27 cellular contexts compared by ENCODE assay signal in genomic region chr2:221514305-221515040, GRCh38. TPM values are rescaled to one million over a fixed set of nuclear protein-coding genes. Genes with fewer than 3 reads are reported as not detected.
DNase-seq lines count a peak whose midpoint lies in the region; ATAC-seq, FAIRE-seq and TF ChIP-seq lines count a peak whose summit lies in the region.
"Had no signal": no experiment of that assay in that cellular context is flagged by ENCODE, and none has a peak within 500 bp of the region (broad histone marks: within the 10 kb centered on the region; RNA-seq: fewer than 3 reads in every experiment).

No MANE protein-coding gene starts in this region.

- no peak overlapping the region for H2BK120ac ChIP-seq in neuronal stem cell (ENCODE audit: low read depth, low read length)

- H3K18ac ChIP-seq in neuronal stem cell (ENCODE audit: low read length) = no peak overlapping the region

- FAIRE-seq in HepG2 (lab: Jason Lieb, UNC) = no peak
- FAIRE-seq: small intestine had no signal

- no peaks in the 10 kb centered on the region; a peak in 1 of 5 replicates for H3K27me3 ChIP-seq in HepG2 (ENCODE audit: control insufficient read depth in 1 of 2, insufficient read depth in 2 of 2, low read length in 2 of 2)
- no peaks in the 10 kb centered on the region for H3K27me3 ChIP-seq in right lobe of liver
- no peaks in the 10 kb centered on the region for H3K27me3 ChIP-seq in left lung
- H3K27me3 ChIP-seq in neuronal stem cell (ENCODE audit: control insufficient read depth in 3 of 3, insufficient read depth in 3 of 3, low read depth in 1 of 3, low read length in 3 of 3) = no peaks in the 10 kb centered on the region
- H3K27me3 ChIP-seq: SJSA1 had no signal

- no peaks in the 10 kb centered on the region; the same call in 1 of the 2 replicates for H3K27me3 Mint-ChIP-seq in HFFc6 (ENCODE audit: insufficient read depth)
- H3K27me3 Mint-ChIP-seq: activated CD4-positive, alpha-beta memory T cell treated with anti-CD3 and anti-CD28 coated beads for 36 hours; central memory CD8-positive, alpha-beta T cell had no signal

- DNase-seq in HepG2 (ENCODE audit: low spot score) (no peak), right lobe of liver (no peak), NCI-H748 (lab: John Stamatoyannopoulos, UW; ENCODE audit: unreplicated experiment) (peak; percentile 80), left lung (no peak), neuronal stem cell (ENCODE audit: low spot score) (no peak), NCI-H1694 treated with DMSO at 0.1 percent for 48 hours (lab: John Stamatoyannopoulos, UW) (no peak), amygdala (lab: John Stamatoyannopoulos, UW) (no peak), HFFc6 (no peak)
- DNase-seq: ACHN; activated CD4-positive, alpha-beta memory T cell treated with anti-CD3 and anti-CD28 coated beads for 36 hours; activated naive CD4-positive, alpha-beta T cell treated with Interleukin-2 at 50 U/mL for 16 hours; activated T-cell treated with anti-CD3 and anti-CD28 coated beads for 4 hours; anterior cingulate cortex; DND-41; effector CD8-positive, alpha-beta T cell; mesendoderm; natural killer cell; NCI-H1694; NCI-H526 treated with DMSO at 0.1 percent for 48 hours; posterior cingulate gyrus; small intestine; stimulated activated CD4-positive, alpha-beta T cell treated with anti-CD3 and anti-CD28 coated beads, Interleukin-4, amount 100 ng/mL, for 24 hours; T-helper 2 cell; WERI-Rb-1 had no signal

- H4K91ac ChIP-seq in neuronal stem cell (ENCODE audit: low read depth, low read length, poor library complexity) = no peak overlapping the region

- CTCF ChIA-PET in HepG2 (lab: Yijun Ruan, JAX; ENCODE audit: low intra/inter-chr PET ratio, low total read pairs) = no interaction called here

- H4K20me1 ChIP-seq in HepG2 (ENCODE audit: insufficient read depth, low read length) = no peaks in the 10 kb centered on the region

- H3K4me1 ChIP-seq in HepG2 (ENCODE audit: insufficient read depth, low read length) = no peaks in the 10 kb centered on the region
- H3K4me1 ChIP-seq in right lobe of liver = no peaks in the 10 kb centered on the region
- H3K4me1 ChIP-seq in left lung = peaks cover 11 to 28% of the 10 kb centered on the region in 2 donors
- peaks cover 5 to 16% of the 10 kb centered on the region in 2 donors for H3K4me1 ChIP-seq in neuronal stem cell (ENCODE audit: control insufficient read depth in 2 of 2, insufficient read depth in 1 of 2, low read depth in 1 of 2, low read length in 2 of 2)

- H3K4me2 ChIP-seq in HepG2 (ENCODE audit: low read depth, low read length) (no peak overlapping the region), neuronal stem cell (ENCODE audit: insufficient read depth, low read length, poor library complexity, severe bottlenecking) (no peak overlapping the region)

- POLR2A ChIA-PET in HepG2 (lab: Yijun Ruan, JAX) = no interaction called here

- H3K14ac ChIP-seq in neuronal stem cell (ENCODE audit: low read length) = no peak overlapping the region

- no peak for TF ChIP-seq EP300 in HepG2 (IDR thresholded peaks at IDR 0.05; ENCODE audit: low read depth in 2 of 2, low read length in 2 of 2)
- TF ChIP-seq EP300 in HepG2 (CRISPR knock-in tag; IDR thresholded peaks at IDR 0.05; ENCODE audit: borderline replicate concordance) = no peak

- no peak overlapping the region for H3K4me3 Mint-ChIP-seq in HFFc6
- H3K4me3 Mint-ChIP-seq: activated CD4-positive, alpha-beta memory T cell treated with anti-CD3 and anti-CD28 coated beads for 36 hours; CD14-positive monocyte; central memory CD8-positive, alpha-beta T cell; natural killer cell had no signal

- no peaks in the 10 kb centered on the region for H3K79me2 ChIP-seq in HepG2 (ENCODE audit: insufficient read depth, low read length)

- no peak overlapping the region for H2BK15ac ChIP-seq in neuronal stem cell (ENCODE audit: low read length)

- H3K4me3 ChIP-seq in HepG2 (replicated peaks in 1 of 3; ENCODE audit: insufficient read depth in 1 of 3, low read depth in 2 of 3, low read length in 3 of 3) (no peak overlapping the region), right lobe of liver (no peak overlapping the region), left lung (no peak overlapping the region), neuronal stem cell (ENCODE audit: low read length in 2 of 2) (no peak overlapping the region)
- H3K4me3 ChIP-seq: SJSA1 had no signal

- no peak overlapping the region for H3K23ac ChIP-seq in neuronal stem cell (ENCODE audit: low read depth, low read length, poor library complexity)

- H3K9me3 Mint-ChIP-seq in HFFc6 = no peaks in the 10 kb centered on the region
- H3K9me3 Mint-ChIP-seq: activated CD4-positive, alpha-beta memory T cell treated with anti-CD3 and anti-CD28 coated beads for 36 hours; central memory CD8-positive, alpha-beta T cell had no signal

- WGBS in HepG2 (ENCODE audit: low lambda C conversion rate) = 7% methylated on average over 5 of the region's 5 CpGs
- WGBS in right lobe of liver (ENCODE audit: insufficient coverage, low coverage, low lambda C conversion rate, missing lambda C conversion rate) = 37% methylated on average over 5 of the region's 5 CpGs
- no CpG with 5 or more reads among the region's 5 CpGs for WGBS in neuronal stem cell (ENCODE audit: extremely low coverage in 2 of 2, insufficient read length in 2 of 2, insufficient replicate concordance in 1 of 2), 2 donors

- H3K4ac ChIP-seq in neuronal stem cell (ENCODE audit: low read length) = no peak overlapping the region

- TF ChIP-seq CTCF in HepG2 (CRISPR knock-in tag; IDR thresholded peaks at IDR 0.05) (no peak), right lobe of liver (IDR thresholded peaks at IDR 0.05) (no peak), left lung (IDR thresholded peaks at IDR 0.05) (no peak), HFFc6 (IDR thresholded peaks at IDR 0.05) (no peak)

- H3K36me3 ChIP-seq in HepG2 (replicated peaks in 1 of 2; ENCODE audit: control insufficient read depth in 1 of 2, insufficient read depth in 2 of 2, low read length in 2 of 2) = no peaks in the 10 kb centered on the region
- no peaks in the 10 kb centered on the region for H3K36me3 ChIP-seq in right lobe of liver
- H3K36me3 ChIP-seq in left lung = no peaks in the 10 kb centered on the region
- H3K36me3 ChIP-seq in neuronal stem cell (replicated peaks in 1 of 2; ENCODE audit: control insufficient read depth in 2 of 2, insufficient read depth in 2 of 2, low read length in 2 of 2) = no peaks in the 10 kb centered on the region
- H3K36me3 ChIP-seq: SJSA1, WERI-Rb-1 had no signal

- no peaks in the 10 kb centered on the region for H3K36me3 Mint-ChIP-seq in HFFc6 (ENCODE audit: low read depth)
- H3K36me3 Mint-ChIP-seq: activated CD4-positive, alpha-beta memory T cell treated with anti-CD3 and anti-CD28 coated beads for 36 hours; CD14-positive monocyte had no signal

- no peak overlapping the region for H4K8ac ChIP-seq in neuronal stem cell (ENCODE audit: low read depth, low read length)

- H3K79me1 ChIP-seq in neuronal stem cell (ENCODE audit: low read depth, low read length) = no peaks in the 10 kb centered on the region

- H3K27ac ChIP-seq in HepG2 (ENCODE audit: extremely low read length, insufficient read depth, low read length) (no peak overlapping the region), right lobe of liver (no peak overlapping the region), left lung (no peak overlapping the region), neuronal stem cell (replicated peaks; ENCODE audit: low read length) (no peak overlapping the region)
- H3K27ac ChIP-seq: SJSA1, WERI-Rb-1 had no signal

- no peak overlapping the region for H3K27ac Mint-ChIP-seq in HFFc6
- H3K27ac Mint-ChIP-seq: activated CD4-positive, alpha-beta memory T cell treated with anti-CD3 and anti-CD28 coated beads for 36 hours; CD14-positive monocyte had no signal

- H2AFZ ChIP-seq in HepG2 (ENCODE audit: low read length) = no peak overlapping the region
- H2AFZ ChIP-seq in neuronal stem cell (ENCODE audit: low read length) = no peak overlapping the region

- intact Hi-C loops in HepG2 (cut with micrococcal nuclease; ENCODE audit: unreplicated experiment) = no loop called here
- intact Hi-C loops in right lobe of liver (cut with DNase I) = no loop called here
- intact Hi-C loops in left lung (cut with DNase I) = no loop called here

- TF ChIP-seq POLR2A in HepG2 (IDR thresholded peaks at IDR 0.05; ENCODE audit: insufficient read depth in 1 of 2, low read depth in 2 of 2, low read length in 2 of 2) (no peak), right lobe of liver (IDR thresholded peaks at IDR 0.05) (no peak)

- no peak for TF ChIP-seq RAD21 in HepG2 (CRISPR knock-in tag; IDR thresholded peaks at IDR 0.05)

- no peak overlapping the region for H2BK12ac ChIP-seq in neuronal stem cell (ENCODE audit: low read length)

- no TSS peak for BruUV-seq in HepG2 (replicated peaks; lab: Mats Ljungman, UMichigan)

- in situ Hi-C loops in HepG2 (cut with HindIII; ENCODE audit: extremely low pct_ligation_motif_present, low pct_unique_long_range_greater_than_20kb) = no loop called here

- H3K9me3 ChIP-seq in HepG2 (ENCODE audit: low read length) = no peaks in the 10 kb centered on the region
- H3K9me3 ChIP-seq in right lobe of liver = no peaks in the 10 kb centered on the region
- H3K9me3 ChIP-seq in left lung = no peaks in the 10 kb centered on the region
- H3K9me3 ChIP-seq in neuronal stem cell (replicated peaks in 1 of 2; ENCODE audit: control insufficient read depth in 2 of 2, insufficient read depth in 1 of 2, low read depth in 1 of 2, low read length in 2 of 2) = no peaks in the 10 kb centered on the region
- H3K9me3 ChIP-seq: SJSA1 had no signal

- H3K4me1 Mint-ChIP-seq in HFFc6 (ENCODE audit: low read depth) = 0 out of 2 replicates have a peak, but pooled peaks cover 6% of the 10 kb centered on the region

- ATAC-seq in HepG2 (no peak), right lobe of liver (no peak), left lung (peak; percentile 4)
- ATAC-seq: natural killer cell had no signal

- no peak overlapping the region for H2AK5ac ChIP-seq in neuronal stem cell (ENCODE audit: low read depth, low read length)

- H3K9ac ChIP-seq in HepG2 (ENCODE audit: insufficient read depth, low read depth, low read length) = no peak overlapping the region
- no peak overlapping the region for H3K9ac ChIP-seq in neuronal stem cell (ENCODE audit: low read depth, low read length, poor library complexity)

- no peak overlapping the region for H2BK5ac ChIP-seq in neuronal stem cell (ENCODE audit: low read length)

RNA-seq across cellular contexts. Expression of gene EPHA4, which starts 57.6 kb away (rescaled TPM):
- total RNA-seq in HepG2 (2016; rRNA removed; fragmentation: Illumina TruSeq; extraction: Trizol) (not detected in 2 replicates), right lobe of liver (1 to 10 TPM in 3 of 6 experiments, under 1 TPM in 3; 0.61 to 2.9 (median 1.0) TPM), left lung (10 to 100 TPM; 17.7 to 41.0 TPM)
- total RNA-seq in HepG2 (2016; cell fraction: cytosol; rRNA removed; fragmentation: Illumina TruSeq; extraction: Trizol; ENCODE audit: low read depth) = not detected in 2 replicates
- not detected in 2 replicates for total RNA-seq in HepG2 (2016; cell fraction: insoluble cytoplasmic fraction; rRNA removed; fragmentation: Illumina TruSeq; extraction: Trizol)
- not detected in 2 replicates for total RNA-seq in HepG2 (2016; cell fraction: membrane; rRNA removed; fragmentation: Illumina TruSeq; extraction: Trizol)
- total RNA-seq in HepG2 (2016; cell fraction: nucleus; rRNA removed; fragmentation: Illumina TruSeq; extraction: Trizol) = not detected in 2 replicates
- not detected in 2 replicates for polyA plus RNA-seq in HepG2 (2011; rRNA removed)
- not detected in 2 replicates for polyA plus RNA-seq in HepG2 (2011; cell fraction: cytosol; rRNA removed)
- not detected in 2 replicates for polyA plus RNA-seq in HepG2 (2011; cell fraction: nucleus; rRNA removed)
- not detected in 2 replicates for polyA plus RNA-seq in HepG2 (2012)
- not detected in 2 replicates for polyA plus RNA-seq in HepG2 (2016; cell fraction: cytosol; fragmentation: Illumina TruSeq; extraction: Trizol; ENCODE audit: low read depth)
- polyA plus RNA-seq in HepG2 (2016; cell fraction: insoluble cytoplasmic fraction; fragmentation: Illumina TruSeq; extraction: Trizol; ENCODE audit: low read depth) = not detected in 2 replicates
- polyA plus RNA-seq in HepG2 (2016; cell fraction: membrane; fragmentation: Illumina TruSeq; extraction: Trizol; ENCODE audit: low read depth) = not detected in 2 replicates
- polyA plus RNA-seq in HepG2 (2016; cell fraction: nucleus; fragmentation: Illumina TruSeq; extraction: Trizol; ENCODE audit: insufficient read depth, low read depth) = not detected in 2 replicates
- polyA minus RNA-seq in HepG2 (2011; rRNA and poly(A)+ RNA removed; ENCODE audit: low replicate concordance) = not detected in 2 replicates
- not detected in 2 replicates for polyA minus RNA-seq in HepG2 (2011; cell fraction: cytosol; rRNA and poly(A)+ RNA removed)
- polyA minus RNA-seq in HepG2 (2011; cell fraction: nucleus; rRNA and poly(A)+ RNA removed) = not detected in 2 replicates
- polyA plus RNA-seq in neuronal stem cell (2013, experiment 1 of 2) = 86.2 TPM
- 97.7 TPM for polyA plus RNA-seq in neuronal stem cell (2013, experiment 2 of 2)
- 10 to 100 TPM; 41.4 to 65.3 (median 51.9) TPM for total RNA-seq in HFFc6 (2021; fragmentation: NEBNext Ultra II Directional; extraction: Animal tissue kit (Norgen Biotek cat#: 25700))

Comparison
In these comparisons a context has a peak if more than half of its experiments do, and no peak if none do; other contexts are left out.
1. RNA of gene EPHA4, which starts 57.6 kb away (total RNA-seq): 41.4 to 65.3 TPM in HFFc6 and 17.7 to 41.0 TPM in left lung; 0.61 to 2.9 TPM in right lobe of liver and not detected in HepG2; every median in the first group is over 4 times any median in the second.